ENCODE assay signal across 8 cellular contexts in the genomic region with DNA sequence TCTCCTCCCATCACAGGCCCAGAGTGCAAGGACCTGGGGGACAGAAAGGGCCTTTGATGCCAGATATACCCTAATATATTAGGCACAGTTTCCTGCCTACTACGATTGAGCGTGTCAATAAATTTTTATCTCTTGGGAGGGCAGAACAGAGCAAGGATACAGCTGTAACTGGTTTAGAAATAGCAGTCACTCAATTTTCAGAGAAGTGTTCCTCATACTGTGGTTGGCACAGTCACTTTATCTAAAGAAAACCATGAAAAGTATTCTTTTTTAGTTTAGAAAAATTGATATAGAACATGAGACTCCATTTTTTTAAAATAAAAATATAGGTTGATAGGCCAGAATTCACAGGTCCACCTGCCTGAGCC. TPM values are rescaled to one million over a fixed set of nuclear protein-coding genes. Genes with fewer than 3 reads are reported as not detected.
DNase-seq lines count a peak whose midpoint lies in the region; ATAC-seq and TF ChIP-seq lines count a peak whose summit lies in the region.

No MANE protein-coding gene starts in this region.

- H3K27ac ChIP-seq in RWPE2 (ENCODE audit: poor library complexity, severe bottlenecking) (no peak overlapping the region), subcutaneous abdominal adipose tissue (ENCODE audit: low read depth, low read length) (peak overlapping the region; percentile 77)

- peaks cover 24% of the 10 kb centered on the region for H3K36me3 Mint-ChIP-seq in activated CD8-positive, alpha-beta memory T cell treated with anti-CD3 and anti-CD28 coated beads, Interleukin-2, amount 10 ng/mL, durations not matched to agents 7 days and 5 days
- H3K36me3 Mint-ChIP-seq in glutamatergic neuron (ENCODE audit: unreplicated experiment): peaks cover 2% of the 10 kb centered on the region

- CTCF ChIA-PET in activated CD8-positive, alpha-beta memory T cell treated with anti-CD3 and anti-CD28 coated beads, Interleukin-2, amount 10 ng/mL, durations not matched to agents 7 days and 5 days (lab: Charles Lee): no interaction called here

- H3K4me3 Mint-ChIP-seq in activated CD8-positive, alpha-beta memory T cell treated with anti-CD3 and anti-CD28 coated beads, Interleukin-2, amount 10 ng/mL, durations not matched to agents 7 days and 5 days: peak overlapping the region; percentile 97
- H3K4me3 Mint-ChIP-seq in glutamatergic neuron (ENCODE audit: unreplicated experiment): peak overlapping the region; percentile 55

- H3K9me3 Mint-ChIP-seq in activated CD8-positive, alpha-beta memory T cell treated with anti-CD3 and anti-CD28 coated beads, Interleukin-2, amount 10 ng/mL, durations not matched to agents 7 days and 5 days (ENCODE audit: low read depth): peaks cover 15% of the 10 kb centered on the region
- peaks cover 6% of the 10 kb centered on the region for H3K9me3 Mint-ChIP-seq in glutamatergic neuron (ENCODE audit: unreplicated experiment)

- H3K27ac Mint-ChIP-seq in activated CD8-positive, alpha-beta memory T cell treated with anti-CD3 and anti-CD28 coated beads, Interleukin-2, amount 10 ng/mL, durations not matched to agents 7 days and 5 days: no peak overlapping the region
- H3K27ac Mint-ChIP-seq in glutamatergic neuron (ENCODE audit: unreplicated experiment): no peak overlapping the region

- no peaks in the 10 kb centered on the region for H3K9me3 ChIP-seq in RWPE2 (ENCODE audit: severe bottlenecking)
- H3K9me3 ChIP-seq in subcutaneous abdominal adipose tissue (ENCODE audit: control insufficient read depth in 5 of 5, low read length in 5 of 5): peaks cover 19 to 44% (median 23%) of the 10 kb centered on the region in 5 donors

- DNase-seq in activated CD8-positive, alpha-beta memory T cell treated with anti-CD3 and anti-CD28 coated beads, Interleukin-2, amount 10 ng/mL, durations not matched to agents 7 days and 5 days: no peak
- no peak for DNase-seq in activated CD8-positive, alpha-beta memory T cell treated with anti-CD3 and anti-CD28 coated beads, Interleukin-2, amount 50 U/mL, for 4 hours
- DNase-seq in RWPE2 (ENCODE audit: low spot score): no peak
- no peak for DNase-seq in glutamatergic neuron
- no peak for DNase-seq in kidney tubule cell (ENCODE audit: low spot score)
- no peak for DNase-seq in anterior cingulate cortex (lab: John Stamatoyannopoulos, UW)
- no peak for DNase-seq in NK-92 (lab: John Stamatoyannopoulos, UW; ENCODE audit: unreplicated experiment)

- H3K27me3 ChIP-seq in RWPE2 (ENCODE audit: insufficient read depth, poor library complexity, severe bottlenecking) (no peaks in the 10 kb centered on the region), subcutaneous abdominal adipose tissue (ENCODE audit: control insufficient read depth in 5 of 5, insufficient read depth in 4 of 5, low read length in 5 of 5) (peaks cover 0 to 5% (median 0%) of the 10 kb centered on the region in 5 donors)

- H3K4me3 ChIP-seq in RWPE2 (ENCODE audit: severe bottlenecking) (peak overlapping the region; percentile 69), subcutaneous abdominal adipose tissue (ENCODE audit: low read depth in 1 of 5, low read length in 5 of 5) (peak overlapping the region; percentile 42 to 99 (median 92))

- TF ChIP-seq CTCF in RWPE2 (IDR thresholded peaks at IDR 0.05; ENCODE audit: poor library complexity, severe bottlenecking) (no peak), glutamatergic neuron (IDR thresholded peaks at IDR 0.05; ENCODE audit: partially characterized antibody, unreplicated experiment) (no peak)

- peak overlapping the region in 2 of 5 donors; percentile 86 to 100 for H3K9ac ChIP-seq in subcutaneous abdominal adipose tissue (ENCODE audit: low read length in 5 of 5)

- no peak for ATAC-seq in activated CD8-positive, alpha-beta memory T cell treated with anti-CD3 and anti-CD28 coated beads, Interleukin-2, amount 10 ng/mL, durations not matched to agents 7 days and 5 days
- no peak for ATAC-seq in RWPE2 (ENCODE audit: low read depth)

- no peaks in the 10 kb centered on the region for H3K4me1 ChIP-seq in RWPE2 (ENCODE audit: insufficient read depth, poor library complexity, severe bottlenecking)
- peaks cover 6 to 13% (median 10%) of the 10 kb centered on the region in 5 donors for H3K4me1 ChIP-seq in subcutaneous abdominal adipose tissue (ENCODE audit: control insufficient read depth in 5 of 5, insufficient read depth in 5 of 5, low read length in 5 of 5)

- H3K4me1 Mint-ChIP-seq in activated CD8-positive, alpha-beta memory T cell treated with anti-CD3 and anti-CD28 coated beads, Interleukin-2, amount 10 ng/mL, durations not matched to agents 7 days and 5 days: peaks cover 9% of the 10 kb centered on the region
- no peaks in the 10 kb centered on the region for H3K4me1 Mint-ChIP-seq in glutamatergic neuron (ENCODE audit: low read depth, unreplicated experiment)

- H3K27me3 Mint-ChIP-seq in activated CD8-positive, alpha-beta memory T cell treated with anti-CD3 and anti-CD28 coated beads, Interleukin-2, amount 10 ng/mL, durations not matched to agents 7 days and 5 days: no peaks in the 10 kb centered on the region
- H3K27me3 Mint-ChIP-seq in glutamatergic neuron (ENCODE audit: unreplicated experiment): no peaks in the 10 kb centered on the region

- peaks cover 5% of the 10 kb centered on the region for H3K36me3 ChIP-seq in RWPE2 (ENCODE audit: low read depth)
- H3K36me3 ChIP-seq in subcutaneous abdominal adipose tissue (ENCODE audit: control insufficient read depth in 5 of 5, insufficient read depth in 5 of 5, low read length in 5 of 5): peaks cover 0 to 6% (median 4%) of the 10 kb centered on the region in 5 donors

RNA-seq across cellular contexts. Expression of a gene that starts 0.5 kb away (rescaled TPM):
- 1 to 10 TPM; 7.1 to 7.3 TPM for total RNA-seq in activated CD8-positive, alpha-beta memory T cell treated with anti-CD3 and anti-CD28 coated beads, Interleukin-2, amount 10 ng/mL, durations not matched to agents 7 days and 5 days
- 12.3 TPM for total RNA-seq in glutamatergic neuron (ENCODE audit: unreplicated experiment)

RNA-seq across cellular contexts. Expression of a gene that starts 19.2 kb away (rescaled TPM):
- 1 to 10 TPM; 4.8 to 5.1 TPM for total RNA-seq in activated CD8-positive, alpha-beta memory T cell treated with anti-CD3 and anti-CD28 coated beads, Interleukin-2, amount 10 ng/mL, durations not matched to agents 7 days and 5 days
- 2.8 TPM for total RNA-seq in glutamatergic neuron (ENCODE audit: unreplicated experiment)

RNA-seq across cellular contexts. Expression of a gene that starts 32.5 kb away (rescaled TPM):
- total RNA-seq in activated CD8-positive, alpha-beta memory T cell treated with anti-CD3 and anti-CD28 coated beads, Interleukin-2, amount 10 ng/mL, durations not matched to agents 7 days and 5 days: 1 to 10 TPM; 2.1 to 2.5 TPM
- 16.1 TPM for total RNA-seq in glutamatergic neuron (ENCODE audit: unreplicated experiment)

RNA-seq across cellular contexts. Expression of a gene that starts 41.7 kb away (rescaled TPM):
- total RNA-seq in activated CD8-positive, alpha-beta memory T cell treated with anti-CD3 and anti-CD28 coated beads, Interleukin-2, amount 10 ng/mL, durations not matched to agents 7 days and 5 days: 1 to 10 TPM; 2.3 to 3.0 TPM
- total RNA-seq in glutamatergic neuron (ENCODE audit: unreplicated experiment): 12.2 TPM

RNA-seq across cellular contexts. Expression of a gene that starts 48.4 kb away (rescaled TPM):
- total RNA-seq in activated CD8-positive, alpha-beta memory T cell treated with anti-CD3 and anti-CD28 coated beads, Interleukin-2, amount 10 ng/mL, durations not matched to agents 7 days and 5 days: 10 to 100 TPM; 17.1 to 17.9 TPM
- 12.1 TPM for total RNA-seq in glutamatergic neuron (ENCODE audit: unreplicated experiment)
